ENCODE assay signal across 14 cellular contexts in the genomic region with DNA sequence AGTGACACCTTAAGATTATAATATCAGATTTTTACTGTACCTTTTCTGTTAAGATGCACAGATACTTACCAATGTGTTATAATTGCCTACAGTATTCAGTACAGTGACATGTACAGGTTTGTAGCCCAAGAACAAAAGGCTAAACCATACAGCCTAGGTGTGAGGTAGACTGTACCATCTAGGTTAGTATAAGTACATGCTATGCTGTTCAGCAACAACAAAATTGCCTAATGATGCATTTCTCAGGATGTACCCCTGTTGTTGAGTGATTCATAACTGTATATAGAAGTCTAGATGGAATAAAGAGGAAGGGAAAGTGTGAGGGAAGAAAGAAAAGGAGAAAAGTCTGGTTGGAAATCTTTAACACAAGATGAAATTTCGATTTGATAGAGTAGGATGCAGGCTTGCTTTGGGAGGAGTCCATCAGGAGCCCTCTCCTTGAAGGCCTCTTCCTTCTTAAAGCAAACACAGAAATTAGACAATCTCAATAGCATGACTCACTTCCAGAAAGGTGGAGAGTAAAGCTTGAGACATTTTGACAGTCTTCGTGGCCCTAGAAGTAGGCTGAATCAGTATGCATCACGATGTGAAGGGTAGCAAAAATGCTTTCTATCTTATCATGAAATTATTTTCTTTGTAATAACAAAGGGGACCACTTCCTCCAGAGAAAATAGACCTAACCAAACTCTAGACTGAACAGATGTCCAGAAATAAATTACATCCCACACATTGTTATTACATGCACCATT.
A peak's percentile ranks its signal among the peaks of the same experiment; 100 is the strongest.
DNase-seq lines count a peak whose midpoint lies in the region; ATAC-seq and TF ChIP-seq lines count a peak whose summit lies in the region.
"Had no signal": no experiment of that assay in that cellular context is flagged by ENCODE, and none has a peak within 500 bp of the region (broad histone marks: within the 10 kb centered on the region; RNA-seq: fewer than 3 reads in every experiment).

No MANE protein-coding gene starts in this region.

- H3K27ac ChIP-seq in mesenchymal stem cell (ENCODE audit: low read length, poor library complexity, severe bottlenecking) = no peak overlapping the region
- H3K27ac ChIP-seq in substantia nigra (ENCODE audit: low read depth, low read length, poor library complexity, severe bottlenecking) = no peak overlapping the region
- H3K27ac ChIP-seq: spleen had no signal

- H3K4me1 ChIP-seq in mesenchymal stem cell (ENCODE audit: control insufficient read depth, insufficient read depth, low read depth, low read length) = no peaks in the 10 kb centered on the region
- H3K4me1 ChIP-seq: spleen had no signal

- H3K18ac ChIP-seq in mesenchymal stem cell (ENCODE audit: low read depth in 1 of 2, low read length in 2 of 2) = peak overlapping the region in 1 of 2 experiments; percentile 34

- DNase-seq in GM03348 (ENCODE audit: low spot score) (peak; percentile 2), mesenchymal stem cell (peak; percentile 49), H7 (no peak), substantia nigra (lab: John Stamatoyannopoulos, UW) (no peak), GM13977 (ENCODE audit: low spot score) (no peak)
- DNase-seq: activated CD4-positive, alpha-beta T cell treated with anti-CD3 and anti-CD28 coated beads, Interleukin-2, amount 50 U/mL, for 1 hour; naive B cell; spleen; stimulated activated CD8-positive, alpha-beta memory T cell treated with anti-CD3 and anti-CD28 coated beads, Interleukin-4, amount 100 ng/mL, for 48 hours had no signal

- H3K4me2 ChIP-seq in mesenchymal stem cell (ENCODE audit: low read length, poor library complexity, severe bottlenecking) = no peak overlapping the region

- peak; percentile 45 for ATAC-seq in HG02642 (IDR thresholded peaks at IDR 0.05; ENCODE audit: poor library complexity, unreplicated experiment)
- ATAC-seq in SK-N-SH treated with all-trans-retinoic acid at 6 μM for 48 hours = peak; percentile 81
- ATAC-seq in HG03432 (IDR thresholded peaks at IDR 0.05; ENCODE audit: unreplicated experiment) = no peak
- ATAC-seq: activated naive CD4-positive, alpha-beta T cell treated with anti-CD3 and anti-CD28 coated beads, Interleukin-2, amount 50 U/mL, for 72 hours; K562 had no signal

- no peak overlapping the region for H2BK15ac ChIP-seq in mesenchymal stem cell (ENCODE audit: low read depth, poor library complexity, severe bottlenecking)

- H4K8ac ChIP-seq in mesenchymal stem cell (ENCODE audit: low read length) = no peak overlapping the region

- H3K9me3 ChIP-seq in mesenchymal stem cell (ENCODE audit: control insufficient read depth, low read length) = no peaks in the 10 kb centered on the region
- H3K9me3 ChIP-seq: spleen had no signal

- TF ChIP-seq CTCF in GM13977 (IDR thresholded peaks at IDR 0.05; ENCODE audit: extremely low read depth, insufficient read depth, missing control alignments) = no peak

- WGBS in mesenchymal stem cell = 57% methylated on average over 1 of the region's 3 CpGs

- H3K23ac ChIP-seq in mesenchymal stem cell (ENCODE audit: low read length in 2 of 2) = no peak overlapping the region

- no peak overlapping the region for H2AK5ac ChIP-seq in mesenchymal stem cell (ENCODE audit: low read length, severe bottlenecking)

- no peak overlapping the region for H3K4me3 ChIP-seq in mesenchymal stem cell (ENCODE audit: insufficient read depth in 1 of 2, low read depth in 1 of 2, low read length in 2 of 2)
- H3K4me3 ChIP-seq in H7 (ENCODE audit: insufficient read depth, low read depth, low read length) = no peak overlapping the region
- H3K4me3 ChIP-seq: K562, spleen had no signal

- H3K14ac ChIP-seq in mesenchymal stem cell (ENCODE audit: low read length in 2 of 2) = no peak overlapping the region

- no peak overlapping the region for H3K4ac ChIP-seq in mesenchymal stem cell (ENCODE audit: low read depth in 1 of 2, low read length in 2 of 2)

- no peaks in the 10 kb centered on the region for H3K36me3 ChIP-seq in mesenchymal stem cell (ENCODE audit: control insufficient read depth in 1 of 2, insufficient read depth in 2 of 2, low read depth in 1 of 2, low read length in 2 of 2)
- no peaks in the 10 kb centered on the region for H3K36me3 ChIP-seq in H7 (replicated peaks; ENCODE audit: control insufficient read depth, insufficient read depth, low read length)
- H3K36me3 ChIP-seq: spleen had no signal

- no peak overlapping the region for H3K9ac ChIP-seq in mesenchymal stem cell (ENCODE audit: low read length)

- no peak overlapping the region for H2BK5ac ChIP-seq in mesenchymal stem cell (ENCODE audit: low read depth, low read length, poor library complexity, severe bottlenecking)

- H2AFZ ChIP-seq in mesenchymal stem cell (ENCODE audit: low read depth, low read length) = no peak overlapping the region

- H3K27me3 ChIP-seq in mesenchymal stem cell (ENCODE audit: control insufficient read depth in 1 of 2, insufficient read depth in 1 of 2, low read length in 2 of 2) = no peaks in the 10 kb centered on the region
- H3K27me3 ChIP-seq in H7 (ENCODE audit: control insufficient read depth, insufficient read depth, low read length) = no peaks in the 10 kb centered on the region
- H3K27me3 ChIP-seq: spleen had no signal

- no peak overlapping the region for H2BK120ac ChIP-seq in mesenchymal stem cell (ENCODE audit: low read depth, low read length)

- H2BK12ac ChIP-seq in mesenchymal stem cell (ENCODE audit: low read length in 2 of 2) = no peak overlapping the region

- H3K79me1 ChIP-seq in mesenchymal stem cell (replicated peaks; ENCODE audit: low read length, poor library complexity, severe bottlenecking) = no peaks in the 10 kb centered on the region

- in situ Hi-C loops in GM13977 (cut with MboI; ENCODE audit: low pct_unique_long_range_greater_than_20kb, low sequenced_read_pairs, unreplicated experiment) = no loop called here

- H4K91ac ChIP-seq in mesenchymal stem cell (ENCODE audit: low read length) = no peak overlapping the region

TF ChIP-seq in SK-N-SH treated with all-trans-retinoic acid at 6 μM for 48 hours, 23 proteins besides CTCF, POLR2A, EP300 and RAD21:
- TF ChIP-seq ZNF70 (CRISPR knock-in tag; IDR thresholded peaks at IDR 0.05) (no peak), ISL1 (CRISPR knock-in tag; IDR thresholded peaks at IDR 0.05) (peak; percentile 12; the same call in 1 of the 2 replicates), ZFP3 (CRISPR knock-in tag; IDR thresholded peaks at IDR 0.05) (no peak)

Comparison
In these comparisons a context has a peak if more than half of its experiments do, and no peak if none do; other contexts are left out.
1. DNase-seq: peak in GM03348 (single experiment) and mesenchymal stem cell (single experiment); none in H7 (single experiment), substantia nigra (0 of 49) and GM13977 (single experiment).